ENCODE assay signal across 12 cellular contexts in genomic region chr5:159609359-159609758, GRCh38.
A peak's percentile ranks its signal among the peaks of the same experiment; 100 is the strongest.
DNase-seq lines count a peak whose midpoint lies in the region; ATAC-seq and TF ChIP-seq lines count a peak whose summit lies in the region.
"Had no signal": no experiment of that assay in that cellular context is flagged by ENCODE, and none has a peak within 500 bp of the region (broad histone marks: within the 10 kb centered on the region; RNA-seq: fewer than 3 reads in every experiment).

No MANE protein-coding gene starts in this region.

- H3K4me3 Mint-ChIP-seq in activated naive CD8-positive, alpha-beta T cell: no peak overlapping the region
- no peak overlapping the region for H3K4me3 Mint-ChIP-seq in activated naive CD8-positive, alpha-beta T cell treated with anti-CD3 and anti-CD28 coated beads for 36 hours
- H3K4me3 Mint-ChIP-seq in activated naive CD8-positive, alpha-beta T cell treated with anti-CD3 and anti-CD28 coated beads, Interleukin-2, amount 50 U/mL, for 24 hours: no peak overlapping the region
- H3K4me3 Mint-ChIP-seq: CD4-positive, alpha-beta memory T cell had no signal

- no peaks in the 10 kb centered on the region for H3K9me3 Mint-ChIP-seq in activated naive CD8-positive, alpha-beta T cell (ENCODE audit: low read depth)
- peaks cover 4% of the 10 kb centered on the region for H3K9me3 Mint-ChIP-seq in activated naive CD8-positive, alpha-beta T cell treated with anti-CD3 and anti-CD28 coated beads for 36 hours
- peaks cover 17% of the 10 kb centered on the region for H3K9me3 Mint-ChIP-seq in activated naive CD8-positive, alpha-beta T cell treated with anti-CD3 and anti-CD28 coated beads, Interleukin-2, amount 50 U/mL, for 24 hours

- H3K27me3 Mint-ChIP-seq in activated naive CD8-positive, alpha-beta T cell: peaks cover 4% of the 10 kb centered on the region
- H3K27me3 Mint-ChIP-seq in activated naive CD8-positive, alpha-beta T cell treated with anti-CD3 and anti-CD28 coated beads for 36 hours: peaks cover 5% of the 10 kb centered on the region
- peaks cover 12% of the 10 kb centered on the region for H3K27me3 Mint-ChIP-seq in activated naive CD8-positive, alpha-beta T cell treated with anti-CD3 and anti-CD28 coated beads, Interleukin-2, amount 50 U/mL, for 24 hours

- peaks cover 28% of the 10 kb centered on the region for H3K4me1 Mint-ChIP-seq in activated naive CD8-positive, alpha-beta T cell (ENCODE audit: low read depth)
- peaks cover 28% of the 10 kb centered on the region for H3K4me1 Mint-ChIP-seq in activated naive CD8-positive, alpha-beta T cell treated with anti-CD3 and anti-CD28 coated beads for 36 hours
- peaks cover 47% of the 10 kb centered on the region for H3K4me1 Mint-ChIP-seq in activated naive CD8-positive, alpha-beta T cell treated with anti-CD3 and anti-CD28 coated beads, Interleukin-2, amount 50 U/mL, for 24 hours
- H3K4me1 Mint-ChIP-seq: CD4-positive, alpha-beta memory T cell had no signal

- H3K4me3 ChIP-seq in fibroblast of pulmonary artery (replicated peaks; ENCODE audit: low read depth, low read length): no peak overlapping the region

- no peak for TF ChIP-seq CTCF in fibroblast of pulmonary artery (IDR thresholded peaks at IDR 0.05; ENCODE audit: low read length, missing control alignments)

- H3K27ac Mint-ChIP-seq in activated naive CD8-positive, alpha-beta T cell: peak overlapping the region; percentile 24
- no peak overlapping the region for H3K27ac Mint-ChIP-seq in activated naive CD8-positive, alpha-beta T cell treated with anti-CD3 and anti-CD28 coated beads for 36 hours
- peak overlapping the region; percentile 42 for H3K27ac Mint-ChIP-seq in activated naive CD8-positive, alpha-beta T cell treated with anti-CD3 and anti-CD28 coated beads, Interleukin-2, amount 50 U/mL, for 24 hours
- H3K27ac Mint-ChIP-seq: CD4-positive, alpha-beta memory T cell had no signal

- H3K36me3 Mint-ChIP-seq in activated naive CD8-positive, alpha-beta T cell: no peaks in the 10 kb centered on the region
- no peaks in the 10 kb centered on the region for H3K36me3 Mint-ChIP-seq in activated naive CD8-positive, alpha-beta T cell treated with anti-CD3 and anti-CD28 coated beads for 36 hours
- H3K36me3 Mint-ChIP-seq in activated naive CD8-positive, alpha-beta T cell treated with anti-CD3 and anti-CD28 coated beads, Interleukin-2, amount 50 U/mL, for 24 hours (ENCODE audit: low read depth): no peaks in the 10 kb centered on the region
- H3K36me3 Mint-ChIP-seq: CD4-positive, alpha-beta memory T cell had no signal

- ATAC-seq in activated naive CD8-positive, alpha-beta T cell treated with anti-CD3 and anti-CD28 coated beads, Interleukin-2, amount 50 U/mL, for 24 hours: no peak
- ATAC-seq: HCT116, HepG2 had no signal

- no peak for DNase-seq in activated naive CD8-positive, alpha-beta T cell treated with anti-CD3 and anti-CD28 coated beads for 36 hours
- DNase-seq in activated naive CD8-positive, alpha-beta T cell treated with anti-CD3 and anti-CD28 coated beads, Interleukin-2, amount 50 U/mL, for 24 hours: no peak
- DNase-seq in fibroblast of pulmonary artery (ENCODE audit: low read depth) (peak; percentile 16), NCI-H2081 treated with DMSO at 0.1 percent for 48 hours (lab: John Stamatoyannopoulos, UW) (no peak), NCI-H345 (lab: John Stamatoyannopoulos, UW) (no peak), NCI-H774 (lab: John Stamatoyannopoulos, UW) (no peak)
- DNase-seq: BE2C; CD4-positive, alpha-beta memory T cell; DMS79 had no signal
